9 cellular contexts compared by ENCODE assay signal in the genomic region with DNA sequence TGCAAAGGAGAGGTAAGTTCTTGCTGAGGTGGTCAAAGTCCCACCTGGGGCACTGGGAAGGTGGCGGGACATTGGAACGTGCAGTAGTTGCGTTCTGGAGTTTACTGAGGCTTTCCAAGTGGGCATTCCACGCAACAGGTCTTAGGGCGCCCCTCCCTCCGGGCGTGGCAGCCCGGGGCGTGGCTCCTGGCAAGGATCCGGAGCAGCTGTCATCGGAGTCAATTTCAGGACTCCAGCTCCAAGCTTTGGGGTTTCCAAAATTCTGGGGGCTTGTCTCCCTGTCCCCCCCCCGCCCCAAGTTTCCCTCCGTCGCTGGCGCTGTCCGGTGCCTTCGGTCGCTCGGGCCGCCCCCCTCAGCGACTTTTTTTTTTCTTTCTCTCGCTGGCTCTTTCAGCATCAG. TPM values are rescaled to one million over a fixed set of nuclear protein-coding genes. Genes with fewer than 3 reads are reported as not detected.
DNase-seq lines count a peak whose midpoint lies in the region; ATAC-seq, FAIRE-seq and TF ChIP-seq lines count a peak whose summit lies in the region.
"Had no signal": no experiment of that assay in that cellular context is flagged by ENCODE, and none has a peak within 500 bp of the region (broad histone marks: within the 10 kb centered on the region; RNA-seq: fewer than 3 reads in every experiment).

No MANE protein-coding gene starts in this region.

- TF ChIP-seq CTCF in KMS-11 (conservative IDR thresholded peaks at IDR 0.05; ENCODE audit: low read depth, low read length) (no peak), bronchial epithelial cell (IDR thresholded peaks at IDR 0.05; ENCODE audit: insufficient read depth, low read length, severe bottlenecking) (no peak)

- H3K4me3 ChIP-seq in KMS-11 (IDR thresholded peaks at IDR 0.05; ENCODE audit: insufficient read depth, low read depth, low read length) (no peak overlapping the region), bronchial epithelial cell (ENCODE audit: low read depth, low read length) (peak overlapping the region; percentile 78), mucosa of stomach (ENCODE audit: low read length) (no peak overlapping the region)

- ATAC-seq in HG03159 (IDR thresholded peaks at IDR 0.05; ENCODE audit: unreplicated experiment) = no peak

- H3K27ac ChIP-seq in KMS-11 = no peak overlapping the region

- H3K4me2 ChIP-seq in KMS-11 = peak overlapping the region; percentile 91

- no peak for FAIRE-seq in bronchial epithelial cell (lab: Jason Lieb, UNC)
- FAIRE-seq: TTC549 had no signal

- H3K4me1 ChIP-seq in KMS-11 (ENCODE audit: low read depth, poor library complexity, severe bottlenecking) (peaks cover 35% of the 10 kb centered on the region), mucosa of stomach (ENCODE audit: control insufficient read depth, insufficient read depth, low read length) (peaks cover 8% of the 10 kb centered on the region)

- no peaks in the 10 kb centered on the region for H3K36me3 ChIP-seq in KMS-11 (ENCODE audit: insufficient read depth)
- no peaks in the 10 kb centered on the region for H3K36me3 ChIP-seq in bronchial epithelial cell (ENCODE audit: control insufficient read depth, insufficient read depth, low read length)
- H3K36me3 ChIP-seq in mucosa of stomach (ENCODE audit: control insufficient read depth, insufficient read depth, low read length) = no peaks in the 10 kb centered on the region

- DNase-seq in DMS 273 (lab: John Stamatoyannopoulos, UW; ENCODE audit: unreplicated experiment) (peak; percentile 61), DMS 273 treated with DMSO at 0.1 percent for 48 hours (lab: John Stamatoyannopoulos, UW) (no peak), bronchial epithelial cell (ENCODE audit: low read depth) (no peak), middle frontal gyrus (ENCODE audit: extremely low spot score, low spot score) (no peak), T1000 (lab: John Stamatoyannopoulos, UW) (no peak)

- H3K9me3 ChIP-seq in mucosa of stomach (ENCODE audit: control insufficient read depth, low read length) = no peaks in the 10 kb centered on the region

- H3K27me3 ChIP-seq in KMS-11 (ENCODE audit: insufficient read depth, low read depth) (peaks cover 8% of the 10 kb centered on the region), bronchial epithelial cell (ENCODE audit: control insufficient read depth, insufficient read depth, low read length) (peaks cover 10% of the 10 kb centered on the region), mucosa of stomach (ENCODE audit: control insufficient read depth, insufficient read depth, low read length) (peaks cover 16% of the 10 kb centered on the region)

- peaks cover 18% of the 10 kb centered on the region for H3K79me2 ChIP-seq in KMS-11 (ENCODE audit: insufficient read depth, low read depth)

- H3K9ac ChIP-seq in KMS-11 (peak overlapping the region; percentile 45; the same call in 1 of the 2 replicates), mucosa of stomach (ENCODE audit: low read length) (peak overlapping the region; percentile 34)

- H2AFZ ChIP-seq in KMS-11 (ENCODE audit: low read depth) = peak overlapping the region; percentile 98

- H4K20me1 ChIP-seq in KMS-11 (ENCODE audit: insufficient read depth) = no peaks in the 10 kb centered on the region

RNA-seq across cellular contexts. Expression of a gene that starts 43.1 kb away (rescaled TPM):
- total RNA-seq in bronchial epithelial cell = 107 and 109 TPM in 2 replicates
